In genomic region chr9:127707766-127708165, GRCh38 we compare ENCODE assay signal across 10 cellular contexts.
DNase-seq lines count a peak whose midpoint lies in the region; ATAC-seq, FAIRE-seq and TF ChIP-seq lines count a peak whose summit lies in the region.
"Had no signal": no experiment of that assay in that cellular context is flagged by ENCODE, and none has a peak within 500 bp of the region (broad histone marks: within the 10 kb centered on the region; RNA-seq: fewer than 3 reads in every experiment).

No MANE protein-coding gene starts in this region.

- H3K4me3 ChIP-seq in BLaER1 treated with 17β-estradiol and CSF1 and Interleukin-3, amounts not matched to agents 10 nM and 100 nM, result no peak overlapping the region
- H3K4me3 ChIP-seq in SU-DHL-6 (ENCODE audit: insufficient read depth, low read length, poor library complexity, severe bottlenecking), result no peak overlapping the region
- no peak overlapping the region for H3K4me3 ChIP-seq in effector memory CD4-positive, alpha-beta T cell (ENCODE audit: insufficient read depth, low read depth, low read length, poor library complexity, severe bottlenecking)
- H3K4me3 ChIP-seq: Peyer's patch had no signal

- no peaks in the 10 kb centered on the region for H3K79me2 ChIP-seq in SU-DHL-6 (ENCODE audit: insufficient read depth, low read length)

- H3K4me1 ChIP-seq in BLaER1 treated with 17β-estradiol and CSF1 and Interleukin-3, amounts not matched to agents 10 nM and 100 nM, result peaks cover 25 to 44% (median 39%) of the 10 kb centered on the region in 10 experiments
- peaks cover 6% of the 10 kb centered on the region for H3K4me1 ChIP-seq in effector memory CD4-positive, alpha-beta T cell (ENCODE audit: control insufficient read depth, insufficient read depth, low read length, poor library complexity, severe bottlenecking)
- H3K4me1 ChIP-seq: Peyer's patch had no signal

- peak; percentile 56 for FAIRE-seq in GM18507 (lab: Jason Lieb, UNC)

- peaks cover 0 to 9% (median 0%) of the 10 kb centered on the region in 11 experiments; a peak in 6 of 22 replicates for H3K9me3 ChIP-seq in BLaER1 treated with 17β-estradiol and CSF1 and Interleukin-3, amounts not matched to agents 10 nM and 100 nM (replicated peaks in 1 of 11)
- no peaks in the 10 kb centered on the region; the same call in 1 of the 2 replicates for H3K9me3 ChIP-seq in SU-DHL-6 (ENCODE audit: insufficient read depth, low read length)
- H3K9me3 ChIP-seq in effector memory CD4-positive, alpha-beta T cell (ENCODE audit: control insufficient read depth, low read length), result no peaks in the 10 kb centered on the region
- H3K9me3 ChIP-seq: Peyer's patch had no signal

- peak overlapping the region in 9 of 11 experiments; percentile 21 to 60 (median 48); a peak in 16 of 22 replicates for H3K4me2 ChIP-seq in BLaER1 treated with 17β-estradiol and CSF1 and Interleukin-3, amounts not matched to agents 10 nM and 100 nM
- H3K4me2 ChIP-seq in SU-DHL-6 (ENCODE audit: low read depth, low read length, poor library complexity, severe bottlenecking), result no peak overlapping the region

- H3K9ac ChIP-seq in BLaER1 treated with 17β-estradiol and CSF1 and Interleukin-3, amounts not matched to agents 10 nM and 100 nM, result no peak overlapping the region
- no peak overlapping the region for H3K9ac ChIP-seq in SU-DHL-6 (ENCODE audit: low read length)

- DNase-seq in GM18507 (ENCODE audit: extremely low spot score, insufficient read length, low read depth) (no peak), NCI-H2196 (lab: John Stamatoyannopoulos, UW; ENCODE audit: unreplicated experiment) (no peak)
- DNase-seq in effector memory CD4-positive, alpha-beta T cell, result peak; percentile 20 to 29 (median 24)
- DNase-seq: amygdala, Peyer's patch had no signal

- peaks cover 0 to 5% (median 0%) of the 10 kb centered on the region in 11 experiments; a peak in 2 of 22 replicates for H3K36me3 ChIP-seq in BLaER1 treated with 17β-estradiol and CSF1 and Interleukin-3, amounts not matched to agents 10 nM and 100 nM
- no peaks in the 10 kb centered on the region for H3K36me3 ChIP-seq in SU-DHL-6 (ENCODE audit: low read length)
- H3K36me3 ChIP-seq in effector memory CD4-positive, alpha-beta T cell (ENCODE audit: control insufficient read depth, insufficient read depth, low read length), result no peaks in the 10 kb centered on the region
- H3K36me3 ChIP-seq: Peyer's patch had no signal

- TF ChIP-seq CTCF in SU-DHL-6 (IDR thresholded peaks at IDR 0.05; ENCODE audit: insufficient read depth, low read length, poor library complexity, severe bottlenecking), result peak; percentile 28

- H2AFZ ChIP-seq in SU-DHL-6 (ENCODE audit: low read depth, low read length, severe bottlenecking), result no peak overlapping the region

- H3F3A ChIP-seq in SU-DHL-6 (ENCODE audit: insufficient read depth), result no peaks in the 10 kb centered on the region

- H4K20me1 ChIP-seq in BLaER1 treated with 17β-estradiol and CSF1 and Interleukin-3, amounts not matched to agents 10 nM and 100 nM, result peaks cover 0 to 59% (median 31%) of the 10 kb centered on the region in 11 experiments; a peak in 19 of 22 replicates
- no peaks in the 10 kb centered on the region for H4K20me1 ChIP-seq in SU-DHL-6 (ENCODE audit: low read depth, low read length)

- no peak for ATAC-seq in GM21528 (IDR thresholded peaks at IDR 0.05; ENCODE audit: low FRiP score, unreplicated experiment)
- ATAC-seq in HG03520 (IDR thresholded peaks at IDR 0.05; ENCODE audit: unreplicated experiment), result no peak
- no peak for ATAC-seq in GM19463 (IDR thresholded peaks at IDR 0.05; ENCODE audit: unreplicated experiment)

- H3K27me3 ChIP-seq in BLaER1 treated with 17β-estradiol and CSF1 and Interleukin-3, amounts not matched to agents 10 nM and 100 nM, result no peaks in the 10 kb centered on the region
- H3K27me3 ChIP-seq in SU-DHL-6 (ENCODE audit: low read length), result no peaks in the 10 kb centered on the region
- H3K27me3 ChIP-seq in effector memory CD4-positive, alpha-beta T cell (replicated peaks; ENCODE audit: control insufficient read depth, insufficient read depth, low read length, poor library complexity, severe bottlenecking), result no peaks in the 10 kb centered on the region
- H3K27me3 ChIP-seq: Peyer's patch had no signal

- H3K9me2 ChIP-seq in SU-DHL-6 (replicated peaks; ENCODE audit: insufficient read depth, low read length), result no peaks in the 10 kb centered on the region

- no peak overlapping the region for H3K27ac ChIP-seq in BLaER1 treated with 17β-estradiol and CSF1 and Interleukin-3, amounts not matched to agents 10 nM and 100 nM
- no peak overlapping the region for H3K27ac ChIP-seq in SU-DHL-6 (ENCODE audit: low read depth, low read length)
- no peak overlapping the region for H3K27ac ChIP-seq in effector memory CD4-positive, alpha-beta T cell (ENCODE audit: insufficient read depth, low read length, poor library complexity, severe bottlenecking)
- H3K27ac ChIP-seq: Peyer's patch had no signal

Comparison
In these comparisons a context has a peak if more than half of its experiments do, and no peak if none do; other contexts are left out.
1. DNase-seq: peak in effector memory CD4-positive, alpha-beta T cell (3 of 3); none in GM18507 (single experiment) and NCI-H2196 (single experiment).